In the genomic region with DNA sequence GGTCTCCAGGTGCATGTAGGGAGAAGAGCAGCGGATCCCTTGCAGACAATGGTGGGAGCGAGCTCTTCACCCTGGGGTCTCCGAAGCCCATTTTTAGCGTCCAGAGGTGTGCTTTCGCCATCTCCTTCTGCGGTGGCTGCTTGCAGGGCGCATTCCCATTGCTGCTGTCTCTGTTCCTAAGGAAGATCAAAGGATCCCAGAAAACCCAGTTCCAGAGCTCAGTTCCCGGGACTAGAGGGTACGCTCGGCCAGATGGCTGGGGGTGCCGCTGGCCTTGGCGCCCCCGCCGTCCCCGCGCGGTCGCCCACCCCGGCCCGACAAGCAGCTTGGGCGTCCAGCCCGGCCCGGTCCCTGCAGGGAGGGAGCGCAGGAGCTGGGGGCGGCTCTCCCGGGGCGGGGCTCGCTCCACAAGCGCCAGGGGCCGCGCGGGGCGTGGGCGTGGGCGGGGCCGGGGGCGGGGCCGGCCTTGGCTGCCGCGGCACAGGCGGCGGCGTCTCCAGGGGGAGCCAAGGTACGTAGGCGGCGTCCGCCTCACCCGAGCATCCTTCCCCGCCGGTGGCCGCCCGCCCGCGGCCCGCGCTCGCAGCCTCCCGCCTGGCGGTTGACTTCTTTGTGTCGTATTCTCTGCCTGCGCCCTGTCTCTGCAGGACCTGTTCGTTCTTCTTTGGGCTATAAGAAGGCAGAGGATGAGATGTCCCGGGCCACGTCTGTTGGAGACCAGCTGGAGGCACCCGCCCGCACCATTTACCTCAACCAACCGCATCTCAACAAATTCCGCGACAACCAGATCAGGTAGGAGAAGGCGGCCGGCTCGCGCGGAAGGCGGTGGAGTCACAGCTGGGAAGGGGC, we compare ENCODE assay signal across 10 cellular contexts.
A peak's percentile ranks its signal among the peaks of the same experiment; 100 is the strongest.
DNase-seq lines count a peak whose midpoint lies in the region; ATAC-seq, FAIRE-seq and TF ChIP-seq lines count a peak whose summit lies in the region.
"Had no signal": no experiment of that assay in that cellular context is flagged by ENCODE, and none has a peak within 500 bp of the region (broad histone marks: within the 10 kb centered on the region; RNA-seq: fewer than 3 reads in every experiment).

No MANE protein-coding gene starts in this region.

- peaks cover 46% of the 10 kb centered on the region for H3K27me3 Mint-ChIP-seq in activated CD4-positive, alpha-beta T cell treated with anti-CD3 and anti-CD28 coated beads, Interleukin-2, amount 10 ng/mL, durations not matched to agents 7 days and 5 days

- DNase-seq in activated CD4-positive, alpha-beta T cell treated with anti-CD3 and anti-CD28 coated beads, Interleukin-2, amount 10 ng/mL, durations not matched to agents 7 days and 5 days: peak; percentile 9
- no peak for DNase-seq in activated CD4-positive, alpha-beta T cell treated with anti-CD3 and anti-CD28 coated beads, Interleukin-2, amount 50 U/mL, for 1 hour
- DNase-seq in NCI-H526 (lab: John Stamatoyannopoulos, UW) (peak; percentile 57 to 89), endothelial cell of umbilical vein (ENCODE audit: low read depth, low spot score) (no peak)
- no peak for DNase-seq in NK-92 treated with Interleukin-12 subunit alpha and Interleukin-12 subunit beta, amount 100 ng/mL, for 24 hours (lab: John Stamatoyannopoulos, UW)

- intact Hi-C loops in endothelial cell of umbilical vein (cut with micrococcal nuclease): no loop called here

- POLR2A ChIA-PET in activated CD4-positive, alpha-beta T cell treated with anti-CD3 and anti-CD28 coated beads, Interleukin-2, amount 10 ng/mL, durations not matched to agents 7 days and 5 days (lab: Charles Lee): no interaction called here
- POLR2A ChIA-PET in endothelial cell of umbilical vein (lab: Charles Lee): no interaction called here

- no peaks in the 10 kb centered on the region for H3K9me3 Mint-ChIP-seq in activated CD4-positive, alpha-beta T cell treated with anti-CD3 and anti-CD28 coated beads, Interleukin-2, amount 10 ng/mL, durations not matched to agents 7 days and 5 days

- CTCF ChIA-PET in activated CD4-positive, alpha-beta T cell treated with anti-CD3 and anti-CD28 coated beads, Interleukin-2, amount 10 ng/mL, durations not matched to agents 7 days and 5 days (lab: Charles Lee): no interaction called here
- CTCF ChIA-PET in endothelial cell of umbilical vein (lab: Charles Lee): interaction anchor here (1.0 to 1.4 kb wide), 2 partner anchors 10 to 12 kb away, joined by 3 to 6 read pairs; no protein-coding TSS in a partner anchor

- H3K36me3 Mint-ChIP-seq in activated CD4-positive, alpha-beta T cell treated with anti-CD3 and anti-CD28 coated beads, Interleukin-2, amount 10 ng/mL, durations not matched to agents 7 days and 5 days (ENCODE audit: low read depth): peaks cover 2% of the 10 kb centered on the region

- peaks cover 4% of the 10 kb centered on the region for H3K4me1 Mint-ChIP-seq in activated CD4-positive, alpha-beta T cell treated with anti-CD3 and anti-CD28 coated beads, Interleukin-2, amount 10 ng/mL, durations not matched to agents 7 days and 5 days

- no peaks in the 10 kb centered on the region for H3K79me2 ChIP-seq in endothelial cell of umbilical vein (ENCODE audit: control insufficient read depth, insufficient read depth, low read length)

- no peak overlapping the region for H3K4me2 ChIP-seq in endothelial cell of umbilical vein (ENCODE audit: insufficient read depth, low read length)
- peak overlapping the region; percentile 73 for H3K4me2 ChIP-seq in skeletal muscle satellite cell (ENCODE audit: low read length)
- H3K4me2 ChIP-seq: KMS-11 had no signal

- peak overlapping the region; percentile 25 for H3K4me3 Mint-ChIP-seq in activated CD4-positive, alpha-beta T cell treated with anti-CD3 and anti-CD28 coated beads, Interleukin-2, amount 10 ng/mL, durations not matched to agents 7 days and 5 days

- H3K9ac ChIP-seq in endothelial cell of umbilical vein (replicated peaks; ENCODE audit: extremely low read depth, insufficient read depth, low read length) (no peak overlapping the region), skeletal muscle satellite cell (ENCODE audit: low read depth, low read length) (no peak overlapping the region)
- H3K9ac ChIP-seq: KMS-11 had no signal

- H2AFZ ChIP-seq in endothelial cell of umbilical vein (ENCODE audit: low read depth, low read length): no peak overlapping the region

- H3K9me1 ChIP-seq in endothelial cell of umbilical vein (replicated peaks; ENCODE audit: control insufficient read depth, extremely low read depth, insufficient read depth, low read length): no peaks in the 10 kb centered on the region

- FAIRE-seq in endothelial cell of umbilical vein (lab: Jason Lieb, UNC): no peak

- BruUV-seq in endothelial cell of umbilical vein (replicated peaks; lab: Mats Ljungman, UMichigan): no TSS peak

- H3K4me1 ChIP-seq in endothelial cell of umbilical vein (ENCODE audit: control insufficient read depth, extremely low read depth, insufficient read depth, low read length): no peaks in the 10 kb centered on the region
- peaks cover 5% of the 10 kb centered on the region for H3K4me1 ChIP-seq in skeletal muscle satellite cell (ENCODE audit: control insufficient read depth, insufficient read depth, low read length)

- H3K27me3 ChIP-seq in endothelial cell of umbilical vein (ENCODE audit: control insufficient read depth in 2 of 2, insufficient read depth in 2 of 2, low read length in 2 of 2) (peaks cover 8 to 14% of the 10 kb centered on the region in 2 experiments), skeletal muscle satellite cell (ENCODE audit: control insufficient read depth, insufficient read depth, low read length) (peaks cover 29% of the 10 kb centered on the region)

- ATAC-seq in GM18867 (IDR thresholded peaks at IDR 0.05; ENCODE audit: unreplicated experiment) (no peak), HG03571 (IDR thresholded peaks at IDR 0.05; ENCODE audit: unreplicated experiment) (no peak)

- no peak for TF ChIP-seq CTCF in endothelial cell of umbilical vein (IDR thresholded peaks at IDR 0.05; ENCODE audit: extremely low read depth in 1 of 2, insufficient read depth in 1 of 2, low read depth in 1 of 2, low read length in 2 of 2)

- H3K9me3 ChIP-seq in endothelial cell of umbilical vein (replicated peaks; ENCODE audit: control insufficient read depth, insufficient read depth, low read length) (no peaks in the 10 kb centered on the region), skeletal muscle satellite cell (replicated peaks; ENCODE audit: low read length) (no peaks in the 10 kb centered on the region)

- H3K27ac ChIP-seq in endothelial cell of umbilical vein (ENCODE audit: insufficient read depth, low read depth, low read length): no peak overlapping the region
- H3K27ac ChIP-seq: C4-2B, KMS-11 had no signal

- no peak for TF ChIP-seq POLR2A in endothelial cell of umbilical vein (IDR thresholded peaks at IDR 0.05; ENCODE audit: low read depth, low read length)

- H3K36me3 ChIP-seq in endothelial cell of umbilical vein (ENCODE audit: control insufficient read depth in 2 of 2, extremely low read depth in 1 of 2, insufficient read depth in 2 of 2, low read length in 2 of 2): no peaks in the 10 kb centered on the region
- H3K36me3 ChIP-seq in skeletal muscle satellite cell (ENCODE audit: insufficient read depth, low read length): no peaks in the 10 kb centered on the region

- H4K20me1 ChIP-seq in endothelial cell of umbilical vein (replicated peaks; ENCODE audit: control insufficient read depth, extremely low read depth, insufficient read depth, low read length): no peaks in the 10 kb centered on the region

- no peak overlapping the region for H3K27ac Mint-ChIP-seq in activated CD4-positive, alpha-beta T cell treated with anti-CD3 and anti-CD28 coated beads, Interleukin-2, amount 10 ng/mL, durations not matched to agents 7 days and 5 days

- H3K4me3 ChIP-seq in endothelial cell of umbilical vein (replicated peaks in 1 of 3; ENCODE audit: insufficient read depth in 1 of 3, low read depth in 1 of 3, low read length in 3 of 3): no peak overlapping the region
- H3K4me3 ChIP-seq in skeletal muscle satellite cell (ENCODE audit: low read length): peak overlapping the region; percentile 42

- dilution Hi-C loops in endothelial cell of umbilical vein (cut with MboI; ENCODE audit: extremely low pct_ligation_motif_present, low sequenced_read_pairs): no loop called here

TF ChIP-seq in endothelial cell of umbilical vein, 7 proteins besides CTCF, POLR2A, EP300 and RAD21:
- TF ChIP-seq POLR2AphosphoS5 (IDR thresholded peaks at IDR 0.05; ENCODE audit: insufficient read depth, low read depth, low read length) (no peak), EZH2 (IDR thresholded peaks at IDR 0.05; ENCODE audit: borderline replicate concordance, low read depth, low read length, severe bottlenecking) (peak; percentile 69), FOS (IDR thresholded peaks at IDR 0.05; ENCODE audit: borderline replicate concordance, insufficient read depth, low read length) (no peak), JUN (IDR thresholded peaks at IDR 0.05; ENCODE audit: borderline replicate concordance, insufficient read depth, insufficient read length, low read depth) (no peak), GATA2 (IDR thresholded peaks at IDR 0.05; ENCODE audit: insufficient read depth, insufficient read length, low read depth, low read length) (no peak)
- TF ChIP-seq, protein P1, sequence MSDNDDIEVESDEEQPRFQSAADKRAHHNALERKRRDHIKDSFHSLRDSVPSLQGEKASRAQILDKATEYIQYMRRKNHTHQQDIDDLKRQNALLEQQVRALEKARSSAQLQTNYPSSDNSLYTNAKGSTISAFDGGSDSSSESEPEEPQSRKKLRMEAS (IDR thresholded peaks at IDR 0.05; ENCODE audit: insufficient read depth, insufficient read length): no peak

Comparison
In these comparisons a context has a peak if more than half of its experiments do, and no peak if none do; other contexts are left out.
1. DNase-seq: peak in activated CD4-positive, alpha-beta T cell treated with anti-CD3 and anti-CD28 coated beads, Interleukin-2, amount 10 ng/mL, durations not matched to agents 7 days and 5 days (single experiment) and NCI-H526 (2 of 2); none in activated CD4-positive, alpha-beta T cell treated with anti-CD3 and anti-CD28 coated beads, Interleukin-2, amount 50 U/mL, for 1 hour (single experiment), endothelial cell of umbilical vein (single experiment) and NK-92 treated with Interleukin-12 subunit alpha and Interleukin-12 subunit beta, amount 100 ng/mL, for 24 hours (single experiment).